ENCODE assay signal across 25 cellular contexts in the genomic region with DNA sequence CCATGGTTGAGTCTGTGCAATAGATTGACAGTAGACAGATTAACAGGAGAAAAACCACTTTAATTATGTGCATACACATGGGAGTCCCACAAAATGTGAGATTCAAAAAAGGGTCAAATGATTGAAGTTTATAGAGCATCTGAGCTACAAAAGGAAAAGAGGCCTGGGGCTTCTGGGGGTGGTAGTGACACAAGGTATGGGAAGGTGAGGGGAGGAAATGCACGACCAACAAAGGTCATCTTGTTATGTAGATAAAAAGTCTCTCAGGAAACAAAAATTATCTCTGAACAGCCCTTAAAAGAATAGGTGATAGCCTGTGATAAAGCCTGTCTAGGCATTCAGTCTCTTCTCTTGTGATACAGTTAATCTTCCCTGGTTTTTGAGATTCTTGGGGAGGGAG.
"Had no signal": no experiment of that assay in that cellular context is flagged by ENCODE, and none has a peak within 500 bp of the region (broad histone marks: within the 10 kb centered on the region; RNA-seq: fewer than 3 reads in every experiment).

No MANE protein-coding gene starts in this region.

- H3K79me2 ChIP-seq: hepatocyte had no signal

- H3K9me3 ChIP-seq: colonic mucosa, esophagus muscularis mucosa, esophagus squamous epithelium, gastrocnemius medialis, gastroesophageal sphincter, heart left ventricle, heart right ventricle had no signal

- H3K36me3 ChIP-seq: colonic mucosa, esophagus muscularis mucosa, esophagus squamous epithelium, gastrocnemius medialis, gastroesophageal sphincter, heart left ventricle, heart right ventricle had no signal

- ATAC-seq: effector memory CD8-positive, alpha-beta T cell; esophagus mucosa; foreskin keratinocyte; gastrocnemius medialis; gastroesophageal sphincter; heart left ventricle; heart right ventricle had no signal

- H3K27me3 ChIP-seq: colonic mucosa, esophagus muscularis mucosa, esophagus squamous epithelium, gastrocnemius medialis, gastroesophageal sphincter, heart left ventricle, hepatocyte had no signal

- H3K4me3 ChIP-seq: colonic mucosa, coronary artery, dorsolateral prefrontal cortex, esophagus muscularis mucosa, esophagus squamous epithelium, gastrocnemius medialis, gastroesophageal sphincter, heart left ventricle, heart right ventricle, hepatocyte had no signal

- H3K9me3 Mint-ChIP-seq: dendritic cell treated with granulocyte-macrophage colony-stimulating factor and Interleukin-4, amounts not matched to agents 40 ng/mL and 50 ng/mL, for 4 days; effector memory CD8-positive, alpha-beta T cell had no signal

- H3K27ac ChIP-seq: colonic mucosa, coronary artery, dorsolateral prefrontal cortex, epithelial cell of prostate, esophagus muscularis mucosa, esophagus squamous epithelium, foreskin keratinocyte, gastrocnemius medialis, gastroesophageal sphincter, heart left ventricle, heart right ventricle, hepatocyte had no signal

- DNase-seq: colonic mucosa; cortex of kidney; dermis blood vessel endothelial cell; dorsolateral prefrontal cortex; effector CD4-positive, alpha-beta T cell; effector CD8-positive, alpha-beta T cell; effector memory CD4-positive, alpha-beta T cell; effector memory CD8-positive, alpha-beta T cell; erythroblast; esophagus squamous epithelium; foreskin fibroblast; foreskin keratinocyte; foreskin melanocyte; gastrocnemius medialis; glutamatergic neuron; head of caudate nucleus; heart left ventricle; heart right ventricle had no signal

- H3K27ac Mint-ChIP-seq: dendritic cell treated with granulocyte-macrophage colony-stimulating factor and Interleukin-4, amounts not matched to agents 40 ng/mL and 50 ng/mL, for 4 days; effector memory CD8-positive, alpha-beta T cell had no signal

- H3K4me2 ChIP-seq: hepatocyte had no signal

- H3K4me3 Mint-ChIP-seq: dendritic cell treated with granulocyte-macrophage colony-stimulating factor and Interleukin-4, amounts not matched to agents 40 ng/mL and 50 ng/mL, for 4 days; effector memory CD8-positive, alpha-beta T cell had no signal

- H3K4me1 ChIP-seq: colonic mucosa, esophagus muscularis mucosa, esophagus squamous epithelium, foreskin keratinocyte, gastrocnemius medialis, gastroesophageal sphincter, heart left ventricle, heart right ventricle had no signal
